In the genomic region with DNA sequence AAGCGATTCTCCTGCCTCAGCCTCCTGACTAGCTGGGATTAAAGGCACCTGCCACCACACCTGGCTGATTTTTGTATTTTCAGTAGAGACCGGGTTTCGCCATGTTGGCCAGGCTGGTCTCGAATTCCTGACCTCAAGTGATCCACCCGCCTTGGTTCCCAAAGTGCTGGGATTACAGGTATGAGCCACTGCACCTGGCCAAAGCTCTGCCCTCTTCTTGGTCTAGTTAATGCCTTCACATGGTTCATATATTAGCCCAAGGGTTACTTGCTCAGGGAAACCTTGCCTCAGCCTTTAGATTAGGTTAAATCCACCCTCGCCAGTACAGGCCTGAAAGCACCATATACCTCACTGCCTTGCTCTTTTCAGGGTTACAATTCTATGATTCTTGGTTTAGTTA, we compare ENCODE assay signal across 17 cellular contexts. TPM values are rescaled to one million over a fixed set of nuclear protein-coding genes. Genes with fewer than 3 reads are reported as not detected.
DNase-seq lines count a peak whose midpoint lies in the region; ATAC-seq lines count a peak whose summit lies in the region.
"Had no signal": no experiment of that assay in that cellular context is flagged by ENCODE, and none has a peak within 500 bp of the region (broad histone marks: within the 10 kb centered on the region; RNA-seq: fewer than 3 reads in every experiment).

No MANE protein-coding gene starts in this region.

- H3K9me3 ChIP-seq in CD4-positive, alpha-beta memory T cell (ENCODE audit: control insufficient read depth in 1 of 2, low read length in 2 of 2), result no peaks in the 10 kb centered on the region
- no peaks in the 10 kb centered on the region for H3K9me3 ChIP-seq in naive thymus-derived CD4-positive, alpha-beta T cell (ENCODE audit: control insufficient read depth in 2 of 3, low read length in 3 of 3)

- POLR2A ChIA-PET in activated CD4-positive, alpha-beta T cell treated with anti-CD3 and anti-CD28 coated beads for 36 hours (lab: Charles Lee), result no interaction called here
- POLR2A ChIA-PET in CD4-positive, alpha-beta memory T cell (lab: Charles Lee; ENCODE audit: partially characterized antibody), result interaction anchor here (1.2 to 4.6 kb wide), 2 partner anchors 17 to 23 kb away, joined by 3 to 111 read pairs; no protein-coding TSS in a partner anchor
- POLR2A ChIA-PET in naive thymus-derived CD4-positive, alpha-beta T cell (lab: Charles Lee), result interaction anchor here (16.2 kb wide), 1 partner anchor 19 kb away, joined by 299 read pairs; no protein-coding TSS in a partner anchor

- CTCF ChIA-PET in activated CD4-positive, alpha-beta T cell treated with anti-CD3 and anti-CD28 coated beads for 36 hours (lab: Charles Lee), result interaction anchor here (1.3 kb wide), 1 partner anchor 22 kb away, joined by 4 read pairs; no protein-coding TSS in a partner anchor
- CTCF ChIA-PET in activated naive CD4-positive, alpha-beta T cell treated with anti-CD3 and anti-CD28 coated beads, Interleukin-2, amount 10 ng/mL, durations not matched to agents 7 days and 5 days (lab: Charles Lee), result no interaction called here
- CTCF ChIA-PET in CD4-positive, alpha-beta memory T cell (lab: Charles Lee; ENCODE audit: partially characterized antibody), result no interaction called here
- CTCF ChIA-PET in naive thymus-derived CD4-positive, alpha-beta T cell (lab: Charles Lee), result interaction anchor here (0.8 kb wide), 1 partner anchor 23 kb away, joined by 3 read pairs; no protein-coding TSS in a partner anchor

- peaks cover 26% of the 10 kb centered on the region for H3K36me3 Mint-ChIP-seq in activated CD4-positive, alpha-beta T cell treated with anti-CD3 and anti-CD28 coated beads for 36 hours (ENCODE audit: low read depth)
- H3K36me3 Mint-ChIP-seq in activated naive CD4-positive, alpha-beta T cell treated with anti-CD3 and anti-CD28 coated beads, Interleukin-2, amount 50 U/mL, for 24 hours, result peaks cover 20% of the 10 kb centered on the region
- peaks cover 9% of the 10 kb centered on the region for H3K36me3 Mint-ChIP-seq in activated naive CD4-positive, alpha-beta T cell treated with anti-CD3 and anti-CD28 coated beads, Interleukin-2, amount 10 ng/mL, durations not matched to agents 7 days and 5 days
- no peaks in the 10 kb centered on the region for H3K36me3 Mint-ChIP-seq in CD4-positive, alpha-beta memory T cell
- peaks cover 0 to 12% (median 8%) of the 10 kb centered on the region in 5 donors for H3K36me3 Mint-ChIP-seq in naive thymus-derived CD4-positive, alpha-beta T cell
- H3K36me3 Mint-ChIP-seq: CD14-positive monocyte had no signal

- H3K27ac Mint-ChIP-seq in activated CD4-positive, alpha-beta T cell treated with anti-CD3 and anti-CD28 coated beads for 36 hours, result peak overlapping the region; percentile 59
- H3K27ac Mint-ChIP-seq in activated naive CD4-positive, alpha-beta T cell treated with anti-CD3 and anti-CD28 coated beads, Interleukin-2, amount 50 U/mL, for 24 hours, result peak overlapping the region; percentile 89
- H3K27ac Mint-ChIP-seq in activated naive CD4-positive, alpha-beta T cell treated with anti-CD3 and anti-CD28 coated beads, Interleukin-2, amount 10 ng/mL, durations not matched to agents 7 days and 5 days, result no peak overlapping the region
- H3K27ac Mint-ChIP-seq in CD4-positive, alpha-beta memory T cell, result peak overlapping the region in 6 of 7 donors; percentile 20 to 75 (median 42)
- peak overlapping the region in 7 of 9 donors; percentile 4 to 97 (median 79) for H3K27ac Mint-ChIP-seq in naive thymus-derived CD4-positive, alpha-beta T cell
- H3K27ac Mint-ChIP-seq: CD14-positive monocyte had no signal

- H3K4me3 ChIP-seq in CD4-positive, alpha-beta memory T cell (ENCODE audit: low read length in 2 of 2), result no peak overlapping the region
- H3K4me3 ChIP-seq in naive thymus-derived CD4-positive, alpha-beta T cell (ENCODE audit: low read length), result no peak overlapping the region
- H3K4me3 ChIP-seq: GM12878, GM23248 had no signal

- no peak overlapping the region for H3K4me3 Mint-ChIP-seq in activated CD4-positive, alpha-beta T cell treated with anti-CD3 and anti-CD28 coated beads for 36 hours
- no peak overlapping the region for H3K4me3 Mint-ChIP-seq in activated naive CD4-positive, alpha-beta T cell treated with anti-CD3 and anti-CD28 coated beads, Interleukin-2, amount 50 U/mL, for 24 hours
- no peak overlapping the region for H3K4me3 Mint-ChIP-seq in activated naive CD4-positive, alpha-beta T cell treated with anti-CD3 and anti-CD28 coated beads, Interleukin-2, amount 10 ng/mL, durations not matched to agents 7 days and 5 days
- no peak overlapping the region for H3K4me3 Mint-ChIP-seq in CD4-positive, alpha-beta memory T cell
- peak overlapping the region in 2 of 10 donors; percentile 5 to 9 for H3K4me3 Mint-ChIP-seq in naive thymus-derived CD4-positive, alpha-beta T cell
- H3K4me3 Mint-ChIP-seq: CD14-positive monocyte had no signal

- no peaks in the 10 kb centered on the region for H3K27me3 Mint-ChIP-seq in activated CD4-positive, alpha-beta T cell treated with anti-CD3 and anti-CD28 coated beads for 36 hours
- H3K27me3 Mint-ChIP-seq in activated naive CD4-positive, alpha-beta T cell treated with anti-CD3 and anti-CD28 coated beads, Interleukin-2, amount 50 U/mL, for 24 hours, result no peaks in the 10 kb centered on the region
- no peaks in the 10 kb centered on the region for H3K27me3 Mint-ChIP-seq in activated naive CD4-positive, alpha-beta T cell treated with anti-CD3 and anti-CD28 coated beads, Interleukin-2, amount 10 ng/mL, durations not matched to agents 7 days and 5 days
- peaks cover 0 to 3% of the 10 kb centered on the region in 2 donors for H3K27me3 Mint-ChIP-seq in CD4-positive, alpha-beta memory T cell
- no peaks in the 10 kb centered on the region for H3K27me3 Mint-ChIP-seq in naive thymus-derived CD4-positive, alpha-beta T cell

- ATAC-seq in activated CD4-positive, alpha-beta T cell treated with anti-CD3 and anti-CD28 coated beads for 36 hours, result no peak
- ATAC-seq in naive thymus-derived CD4-positive, alpha-beta T cell, result no peak
- no peak for ATAC-seq in HG03196 (IDR thresholded peaks at IDR 0.05; ENCODE audit: unreplicated experiment)
- ATAC-seq: GM12878, HCT116 had no signal

- H3K9me3 Mint-ChIP-seq in activated CD4-positive, alpha-beta T cell treated with anti-CD3 and anti-CD28 coated beads for 36 hours (ENCODE audit: low read depth), result no peaks in the 10 kb centered on the region
- no peaks in the 10 kb centered on the region for H3K9me3 Mint-ChIP-seq in activated naive CD4-positive, alpha-beta T cell treated with anti-CD3 and anti-CD28 coated beads, Interleukin-2, amount 50 U/mL, for 24 hours
- H3K9me3 Mint-ChIP-seq in activated naive CD4-positive, alpha-beta T cell treated with anti-CD3 and anti-CD28 coated beads, Interleukin-2, amount 10 ng/mL, durations not matched to agents 7 days and 5 days, result no peaks in the 10 kb centered on the region
- H3K9me3 Mint-ChIP-seq in CD4-positive, alpha-beta memory T cell, result no peaks in the 10 kb centered on the region
- peaks cover 0 to 1% (median 0%) of the 10 kb centered on the region in 11 donors for H3K9me3 Mint-ChIP-seq in naive thymus-derived CD4-positive, alpha-beta T cell

- DNase-seq in activated CD4-positive, alpha-beta T cell treated with anti-CD3 and anti-CD28 coated beads for 36 hours, result no peak
- DNase-seq in activated CD4-positive, alpha-beta T cell treated with anti-CD3 and anti-CD28 coated beads, Interleukin-2, amount 50 U/mL, for 48 hours, result no peak
- DNase-seq in activated naive CD4-positive, alpha-beta T cell treated with anti-CD3 and anti-CD28 coated beads, Interleukin-2, amount 10 ng/mL, durations not matched to agents 7 days and 5 days, result no peak
- DNase-seq in CD4-positive, alpha-beta memory T cell, result no peak
- no peak for DNase-seq in naive thymus-derived CD4-positive, alpha-beta T cell
- DNase-seq in cerebellum (ENCODE audit: low spot score), result no peak
- DNase-seq: DMS79, GM23248 had no signal

- H3K4me1 ChIP-seq in CD4-positive, alpha-beta memory T cell (ENCODE audit: insufficient read depth, low read length), result peaks cover 27% of the 10 kb centered on the region
- peaks cover 0 to 48% of the 10 kb centered on the region in 2 donors for H3K4me1 ChIP-seq in naive thymus-derived CD4-positive, alpha-beta T cell (ENCODE audit: control insufficient read depth in 2 of 2, insufficient read depth in 2 of 2, low read length in 2 of 2)

- H3K4me1 Mint-ChIP-seq in activated CD4-positive, alpha-beta T cell treated with anti-CD3 and anti-CD28 coated beads for 36 hours, result peaks cover 83% of the 10 kb centered on the region
- peaks cover 68% of the 10 kb centered on the region for H3K4me1 Mint-ChIP-seq in activated naive CD4-positive, alpha-beta T cell treated with anti-CD3 and anti-CD28 coated beads, Interleukin-2, amount 50 U/mL, for 24 hours
- H3K4me1 Mint-ChIP-seq in activated naive CD4-positive, alpha-beta T cell treated with anti-CD3 and anti-CD28 coated beads, Interleukin-2, amount 10 ng/mL, durations not matched to agents 7 days and 5 days, result peaks cover 65% of the 10 kb centered on the region
- H3K4me1 Mint-ChIP-seq in CD4-positive, alpha-beta memory T cell, result peaks cover 22 to 54% (median 37%) of the 10 kb centered on the region in 4 donors
- peaks cover 25 to 91% (median 70%) of the 10 kb centered on the region in 7 donors for H3K4me1 Mint-ChIP-seq in naive thymus-derived CD4-positive, alpha-beta T cell
- H3K4me1 Mint-ChIP-seq: CD14-positive monocyte had no signal

- H3K36me3 ChIP-seq in CD4-positive, alpha-beta memory T cell (ENCODE audit: insufficient read depth, low read length), result no peaks in the 10 kb centered on the region
- H3K36me3 ChIP-seq in naive thymus-derived CD4-positive, alpha-beta T cell (ENCODE audit: control insufficient read depth in 2 of 3, insufficient read depth in 3 of 3, low read length in 3 of 3), result no peaks in the 10 kb centered on the region

- H3K27me3 ChIP-seq in CD4-positive, alpha-beta memory T cell (ENCODE audit: insufficient read depth, low read length), result no peaks in the 10 kb centered on the region
- no peaks in the 10 kb centered on the region for H3K27me3 ChIP-seq in naive thymus-derived CD4-positive, alpha-beta T cell (ENCODE audit: control insufficient read depth in 2 of 2, insufficient read depth in 2 of 2, low read length in 2 of 2)

- intact Hi-C loops in activated CD4-positive, alpha-beta T cell treated with anti-CD3 and anti-CD28 coated beads for 36 hours (cut with DNase I, micrococcal nuclease), result no loop called here
- intact Hi-C loops in CD4-positive, alpha-beta memory T cell (cut with micrococcal nuclease), result no loop called here
- intact Hi-C loops in naive thymus-derived CD4-positive, alpha-beta T cell (cut with micrococcal nuclease), result no loop called here

- H3K27ac ChIP-seq in CD4-positive, alpha-beta memory T cell (ENCODE audit: low read depth, low read length), result no peak overlapping the region
- no peak overlapping the region for H3K27ac ChIP-seq in naive thymus-derived CD4-positive, alpha-beta T cell (ENCODE audit: low read depth, low read length)
- H3K27ac ChIP-seq: 22Rv1, GM23248, HL-60 had no signal

RNA-seq across cellular contexts. Expression of a gene that starts 26.1 kb away (rescaled TPM):
- 10 to 100 TPM; 25.9 to 43.6 TPM for total RNA-seq in activated CD4-positive, alpha-beta T cell treated with anti-CD3 and anti-CD28 coated beads for 36 hours
- total RNA-seq in CD4-positive, alpha-beta memory T cell, result 10 to 100 TPM; 30.2 to 31.8 TPM
- polyA plus RNA-seq in CD4-positive, alpha-beta memory T cell, result 1 to 10 TPM; 2.3 to 4.1 TPM
- total RNA-seq in naive thymus-derived CD4-positive, alpha-beta T cell, result 10 to 100 TPM; 21.0 to 84.5 (median 59.2) TPM
- 1 to 10 TPM; 6.0 to 7.7 TPM for polyA plus RNA-seq in naive thymus-derived CD4-positive, alpha-beta T cell
- 7.1 TPM for total RNA-seq in cerebellum
- total RNA-seq: G401 had no signal
- polyA plus RNA-seq: BJ, CD14-positive monocyte had no signal

Comparison
In these comparisons a context has a peak if more than half of its experiments do, and no peak if none do; other contexts are left out.
1. CTCF ChIA-PET loops: an anchor here in activated CD4-positive, alpha-beta T cell treated with anti-CD3 and anti-CD28 coated beads for 36 hours (1.3 kb wide) and naive thymus-derived CD4-positive, alpha-beta T cell (0.8 kb wide); none called in activated naive CD4-positive, alpha-beta T cell treated with anti-CD3 and anti-CD28 coated beads, Interleukin-2, amount 10 ng/mL, durations not matched to agents 7 days and 5 days and CD4-positive, alpha-beta memory T cell.